18 cellular contexts compared by ENCODE assay signal in genomic region chr15:29425864-29426263, GRCh38.
A peak's percentile ranks its signal among the peaks of the same experiment; 100 is the strongest.
DNase-seq lines count a peak whose midpoint lies in the region; ATAC-seq, FAIRE-seq and TF ChIP-seq lines count a peak whose summit lies in the region.
"Had no signal": no experiment of that assay in that cellular context is flagged by ENCODE, and none has a peak within 500 bp of the region (broad histone marks: within the 10 kb centered on the region; RNA-seq: fewer than 3 reads in every experiment).

No MANE protein-coding gene starts in this region.

- H3K4me3 ChIP-seq in small intestine (ENCODE audit: low read depth in 1 of 2, low read length in 2 of 2): no peak overlapping the region
- H3K4me3 ChIP-seq: GM23338 had no signal

- peaks cover 20% of the 10 kb centered on the region for H3K9me3 Mint-ChIP-seq in WTC11

- H3K4me3 Mint-ChIP-seq in WTC11: no peak overlapping the region
- H3K4me3 Mint-ChIP-seq: CD4-positive, alpha-beta memory T cell; GM23338; H9 had no signal

- H3K27ac Mint-ChIP-seq in WTC11: no peak overlapping the region
- H3K27ac Mint-ChIP-seq: CD4-positive, alpha-beta memory T cell; GM23338; H9 had no signal

- H3K27me3 ChIP-seq in small intestine (ENCODE audit: control insufficient read depth in 2 of 2, insufficient read depth in 2 of 2, low read length in 2 of 2): no peaks in the 10 kb centered on the region

- H3K4me1 ChIP-seq in small intestine (ENCODE audit: control insufficient read depth in 2 of 2, insufficient read depth in 1 of 2, low read depth in 1 of 2, low read length in 1 of 2): no peaks in the 10 kb centered on the region

- ATAC-seq in WTC11: no peak
- no peak for ATAC-seq in activated CD4-positive, CD25-positive, alpha-beta regulatory T cell treated with anti-CD3 and anti-CD28 coated beads, Interleukin-2, amount 50 U/mL, for 24 hours
- ATAC-seq: GM23338, HCT116 had no signal

- no peaks in the 10 kb centered on the region for H3K9me3 ChIP-seq in small intestine (ENCODE audit: control insufficient read depth, low read depth)

- no peaks in the 10 kb centered on the region for H3K36me3 ChIP-seq in small intestine (ENCODE audit: control insufficient read depth in 2 of 2, insufficient read depth in 2 of 2, low read length in 2 of 2)

- DNase-seq in WTC11 (ENCODE audit: low spot score): no peak
- no peak for DNase-seq in frontal cortex (ENCODE audit: low spot score in 2 of 2)
- DNase-seq in small intestine: no peak
- DNase-seq in central memory CD4-positive, alpha-beta T cell: no peak
- DNase-seq in cardiac septum (ENCODE audit: low spot score): no peak
- DNase-seq: 8988T; C1 segment of cervical spinal cord; Calu3; CD4-positive, alpha-beta memory T cell; COR-L47; DMS53; DMS79 treated with DMSO at 0.1 percent for 48 hours; H9 had no signal

- no peak for TF ChIP-seq CTCF in WTC11 (IDR thresholded peaks at IDR 0.05)

- no peaks in the 10 kb centered on the region for H3K27me3 Mint-ChIP-seq in WTC11 (ENCODE audit: low read depth)

- CTCF ChIA-PET in WTC11 (lab: Charles Lee): no interaction called here

- peaks cover 10% of the 10 kb centered on the region for H3K36me3 Mint-ChIP-seq in WTC11
- H3K36me3 Mint-ChIP-seq: CD4-positive, alpha-beta memory T cell had no signal

- H3K27ac ChIP-seq in small intestine (ENCODE audit: low read depth in 1 of 2, low read length in 1 of 2): no peak overlapping the region

- intact Hi-C loops in cardiac septum (cut with DNase I): no loop called here

- FAIRE-seq in G401.6 (lab: Jason Lieb, UNC) (peak; percentile 92), frontal cortex (lab: Jason Lieb, UNC) (peak; percentile 92), small intestine (lab: Jason Lieb, UNC) (peak; percentile 81)
- FAIRE-seq: GM12892 had no signal

- POLR2A ChIA-PET in WTC11 (lab: Charles Lee): no interaction called here

- H3K4me1 Mint-ChIP-seq in WTC11: peaks cover under 1% of the 10 kb centered on the region; the same call in 1 of the 2 replicates
- H3K4me1 Mint-ChIP-seq: CD4-positive, alpha-beta memory T cell had no signal

TF ChIP-seq in WTC11, 78 proteins besides CTCF, POLR2A, EP300 and RAD21:
- TF ChIP-seq, protein P1, sequence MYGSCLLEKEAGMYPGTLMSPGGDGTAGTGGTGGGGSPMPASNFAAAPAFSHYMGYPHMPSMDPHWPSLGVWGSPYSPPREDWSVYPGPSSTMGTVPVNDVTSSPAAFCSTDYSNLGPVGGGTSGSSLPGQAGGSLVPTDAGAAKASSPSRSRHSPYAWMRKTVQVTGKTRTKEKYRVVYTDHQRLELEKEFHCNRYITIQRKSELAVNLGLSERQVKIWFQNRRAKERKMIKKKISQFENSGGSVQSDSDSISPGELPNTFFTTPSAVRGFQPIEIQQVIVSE (CRISPR knock-in tag; IDR thresholded peaks at IDR 0.05; ENCODE audit: borderline replicate concordance): no peak
- TF ChIP-seq ZNF138 (CRISPR knock-in tag; conservative IDR thresholded peaks at IDR 0.05) (no peak), HMGA2 (CRISPR knock-in tag; IDR thresholded peaks at IDR 0.05) (peak; percentile 99)
